14 cellular contexts compared by ENCODE assay signal in genomic region chr3:4757056-4757948, GRCh38.
DNase-seq lines count a peak whose midpoint lies in the region; ATAC-seq, FAIRE-seq and TF ChIP-seq lines count a peak whose summit lies in the region.
"Had no signal": no experiment of that assay in that cellular context is flagged by ENCODE, and none has a peak within 500 bp of the region (broad histone marks: within the 10 kb centered on the region; RNA-seq: fewer than 3 reads in every experiment).

No MANE protein-coding gene starts in this region.

- no peak for FAIRE-seq in GM12878 (lab: Jason Lieb, UNC)

- H4K20me1 ChIP-seq in GM12878 (ENCODE audit: control insufficient read depth, insufficient read depth) = no peaks in the 10 kb centered on the region

- H3K9me3 Mint-ChIP-seq in mesothelial cell of epicardium = no peaks in the 10 kb centered on the region

- TF ChIP-seq POLR2A in GM12878 (IDR thresholded peaks at IDR 0.05; ENCODE audit: low read depth, low read length) (no peak), stomach (IDR thresholded peaks at IDR 0.05) (no peak)

- no peak overlapping the region for H2AFZ ChIP-seq in GM12878 (ENCODE audit: control insufficient read depth, low read depth, low read length)

- ATAC-seq in HG02970 (IDR thresholded peaks at IDR 0.05; ENCODE audit: low FRiP score, unreplicated experiment) = peak; percentile 29
- peak; percentile 38 for ATAC-seq in GM12878

- SMC1A ChIA-PET in GM12878 (lab: Charles Lee; ENCODE audit: uncharacterized antibody, unreplicated experiment) = interaction anchor here (0.8 to 23.7 kb wide), 20 partner anchors 10 to 264 kb away, joined by 3 to 618 read pairs (median 8); partner anchors contain the start of genes BHLHE40 and ITPR1

- in situ Hi-C loops in GM12878 (cut with MboI) = no loop called here

- H3K27ac ChIP-seq in GM12878 (ENCODE audit: control insufficient read depth, insufficient read depth) (peak overlapping the region; percentile 33), stomach (peak overlapping the region; percentile 57 to 82 (median 68))
- H3K27ac ChIP-seq: KMS-11, thoracic aorta had no signal

- H3K36me3 ChIP-seq in GM12878 (ENCODE audit: control insufficient read depth in 2 of 2, insufficient read depth in 2 of 2, low read length in 1 of 2) = peaks cover 8 to 9% of the 10 kb centered on the region in 2 experiments; a peak in 3 of 4 replicates
- peaks cover 0 to 28% (median 23%) of the 10 kb centered on the region in 4 donors for H3K36me3 ChIP-seq in stomach

- H3K79me2 ChIP-seq in GM12878 (ENCODE audit: control insufficient read depth, insufficient read depth, low read length) = peaks cover 13% of the 10 kb centered on the region

- peaks cover 9% of the 10 kb centered on the region for H3K36me3 Mint-ChIP-seq in mesothelial cell of epicardium

- peaks cover 9% of the 10 kb centered on the region for H3K4me1 Mint-ChIP-seq in mesothelial cell of epicardium

- H3K27me3 Mint-ChIP-seq in mesothelial cell of epicardium (ENCODE audit: low read depth) = no peaks in the 10 kb centered on the region

- H3K9ac ChIP-seq in GM12878 (ENCODE audit: control insufficient read depth, insufficient read depth, low read length) = no peak overlapping the region; the same call in 1 of the 2 replicates
- H3K9ac ChIP-seq: KMS-11 had no signal

- H3K27me3 ChIP-seq in GM12878 (replicated peaks in 1 of 2; ENCODE audit: control insufficient read depth in 2 of 2, insufficient read depth in 2 of 2, low read length in 1 of 2) = no peaks in the 10 kb centered on the region
- H3K27me3 ChIP-seq in stomach = no peaks in the 10 kb centered on the region
- H3K27me3 ChIP-seq: esophagus squamous epithelium had no signal

- no peak for TF ChIP-seq RAD21 in GM12878 (IDR thresholded peaks at IDR 0.05; ENCODE audit: insufficient read depth, low read depth, low read length)

- TF ChIP-seq EP300 in GM12878 (IDR thresholded peaks at IDR 0.05; ENCODE audit: borderline replicate concordance in 1 of 2, control insufficient read depth in 1 of 2, low read depth in 2 of 2, low read length in 2 of 2) = peak in 1 of 2 experiments; percentile 37; a peak in 2 of 4 replicates
- TF ChIP-seq EP300 in stomach (IDR thresholded peaks at IDR 0.05) = no peak

- no TSS peak for BruUV-seq in GM12878 (replicated peaks; lab: Mats Ljungman, UMichigan)

- intact Hi-C loops in GM12878 (cut with micrococcal nuclease; ENCODE audit: unreplicated experiment) (loop anchor here (1.0 to 5.0 kb wide), 2 partner anchors 220 to 430 kb away; partner anchors contain the start of gene EDEM1), stomach (cut with DNase I; ENCODE audit: low total_unique reads) (no loop called here)

- H3K4me2 ChIP-seq in GM12878 (ENCODE audit: control insufficient read depth, insufficient read depth) = no peak overlapping the region; the same call in 1 of the 2 replicates
- H3K4me2 ChIP-seq: KMS-11 had no signal

- H3K27ac Mint-ChIP-seq in mesothelial cell of epicardium = no peak overlapping the region
- H3K27ac Mint-ChIP-seq: activated naive CD4-positive, alpha-beta T cell treated with anti-CD3 and anti-CD28 coated beads for 36 hours had no signal

- RAD21 ChIA-PET in GM12878 (lab: Charles Lee; ENCODE audit: unreplicated experiment) = interaction anchor here (0.6 to 22.6 kb wide), 15 partner anchors 8 to 301 kb away, joined by 3 to 377 read pairs (median 7); partner anchors contain the start of gene BHLHE40

- H3K4me3 Mint-ChIP-seq in mesothelial cell of epicardium = no peak overlapping the region
- H3K4me3 Mint-ChIP-seq: activated naive CD4-positive, alpha-beta T cell treated with anti-CD3 and anti-CD28 coated beads for 36 hours had no signal

- CTCF ChIA-PET in GM12878 (lab: Yijun Ruan, JAX) = interaction anchor here (0.9 to 10.0 kb wide), 7 partner anchors 20 to 223 kb away, joined by 3 to 95 read pairs (median 11); no protein-coding TSS in a partner anchor

- 89% methylated on average over 13 of the region's 13 CpGs for WGBS in GM12878 (ENCODE audit: insufficient coverage, insufficient replicate concordance, low lambda C conversion rate, missing lambda C conversion rate)
- 57 to 73% (median 67%) methylated on average over 13 of the region's 13 CpGs for WGBS in stomach, 5 donors

- POLR2A ChIA-PET in GM12878 (lab: Charles Lee) = interaction anchor here (0.9 to 15.2 kb wide), 13 partner anchors 8 to 254 kb away, joined by 3 to 414 read pairs (median 5); partner anchors contain the start of gene BHLHE40

- H3K4me3 ChIP-seq in GM12878 (no peak overlapping the region), stomach (no peak overlapping the region)
- H3K4me3 ChIP-seq: esophagus squamous epithelium, thoracic aorta had no signal

- H3K4me1 ChIP-seq in GM12878 (ENCODE audit: control insufficient read depth, insufficient read depth, low read length) (peaks cover 52% of the 10 kb centered on the region), stomach (peaks cover 0 to 35% (median 13%) of the 10 kb centered on the region in 4 donors)

- DNase-seq in NCI-H1417 (lab: John Stamatoyannopoulos, UW) (peak in 2 of 3 experiments; percentile 6 to 28), NCI-H1417 treated with DMSO at 0.1 percent for 48 hours (lab: John Stamatoyannopoulos, UW) (no peak), GM12878 (ENCODE audit: low read depth, low spot score) (no peak), stomach (peak; percentile 75), NCI-H1092 (lab: John Stamatoyannopoulos, UW) (no peak), mesothelial cell of epicardium (ENCODE audit: low spot score in 2 of 2, unreplicated experiment in 2 of 2) (no peak), KG1 (lab: John Stamatoyannopoulos, UW) (no peak)
- DNase-seq: 8988T; activated CD4-positive, alpha-beta T cell treated with anti-CD3 and anti-CD28 coated beads for 48 hours; activated naive CD4-positive, alpha-beta T cell treated with anti-CD3 and anti-CD28 coated beads for 36 hours; esophagus squamous epithelium had no signal

- no peak for TF ChIP-seq CTCF in GM12878 (IDR thresholded peaks at IDR 0.05 in 2 of 3, conservative IDR thresholded peaks at IDR 0.05 in 1 of 3; ENCODE audit: control insufficient read depth in 2 of 3, extremely low read depth in 1 of 3, insufficient read depth in 1 of 3, low read depth in 3 of 3, low read length in 3 of 3)
- TF ChIP-seq CTCF in stomach (IDR thresholded peaks at IDR 0.05) = no peak
- TF ChIP-seq CTCF in mesothelial cell of epicardium (IDR thresholded peaks at IDR 0.05; ENCODE audit: unreplicated experiment) = no peak

- H3K9me3 ChIP-seq in GM12878 (replicated peaks; ENCODE audit: control insufficient read depth, insufficient read depth, low read length) (peaks cover 5% of the 10 kb centered on the region; the same call in 2 of the 3 replicates), stomach (no peaks in the 10 kb centered on the region)
- H3K9me3 ChIP-seq: esophagus squamous epithelium, thoracic aorta had no signal

TF ChIP-seq in GM12878, 131 proteins besides CTCF, POLR2A, EP300 and RAD21 (continues in another document):
- TF ChIP-seq ZNF217 (IDR thresholded peaks at IDR 0.05) (peak; percentile 83), RCOR1 (conservative IDR thresholded peaks at IDR 0.05; ENCODE audit: low read depth, low read length) (no peak), STAT1 (conservative IDR thresholded peaks at IDR 0.05) (0 out of 2 replicates have a peak, but pooled peaks have one; percentile 29), SMARCA5 (IDR thresholded peaks at IDR 0.05) (peak; percentile 75), SMAD1 (IDR thresholded peaks at IDR 0.05; ENCODE audit: low read depth, partially characterized antibody) (peak; percentile 83), MTA2 (IDR thresholded peaks at IDR 0.05; ENCODE audit: low read depth) (peak; percentile 80), DPF2 (IDR thresholded peaks at IDR 0.05) (peak; percentile 67), MEF2B (IDR thresholded peaks at IDR 0.05; ENCODE audit: partially characterized antibody, poor library complexity, severe bottlenecking) (peak; percentile 97), CHD2 (IDR thresholded peaks at IDR 0.05; ENCODE audit: borderline replicate concordance, low read depth, low read length) (peak; percentile 39; the same call in 1 of the 2 replicates), ZNF24 (IDR thresholded peaks at IDR 0.05) (no peak), YY1 (IDR thresholded peaks at IDR 0.05; ENCODE audit: low read depth, low read length) (peak; percentile 8; the same call in 1 of the 2 replicates), PAX5 (IDR thresholded peaks at IDR 0.05; ENCODE audit: borderline replicate concordance, low read depth, low read length) (0 out of 2 replicates have a peak, but pooled peaks have one; percentile 4), IKZF2 (IDR thresholded peaks at IDR 0.05) (peak; percentile 63 to 70; a peak in 2 of 4 replicates), GATAD2B (conservative IDR thresholded peaks at IDR 0.05; ENCODE audit: low read depth) (peak; percentile 78), NKRF (conservative IDR thresholded peaks at IDR 0.05) (0 out of 2 replicates have a peak, but pooled peaks have one; percentile 5)
- TF ChIP-seq, protein P1, sequence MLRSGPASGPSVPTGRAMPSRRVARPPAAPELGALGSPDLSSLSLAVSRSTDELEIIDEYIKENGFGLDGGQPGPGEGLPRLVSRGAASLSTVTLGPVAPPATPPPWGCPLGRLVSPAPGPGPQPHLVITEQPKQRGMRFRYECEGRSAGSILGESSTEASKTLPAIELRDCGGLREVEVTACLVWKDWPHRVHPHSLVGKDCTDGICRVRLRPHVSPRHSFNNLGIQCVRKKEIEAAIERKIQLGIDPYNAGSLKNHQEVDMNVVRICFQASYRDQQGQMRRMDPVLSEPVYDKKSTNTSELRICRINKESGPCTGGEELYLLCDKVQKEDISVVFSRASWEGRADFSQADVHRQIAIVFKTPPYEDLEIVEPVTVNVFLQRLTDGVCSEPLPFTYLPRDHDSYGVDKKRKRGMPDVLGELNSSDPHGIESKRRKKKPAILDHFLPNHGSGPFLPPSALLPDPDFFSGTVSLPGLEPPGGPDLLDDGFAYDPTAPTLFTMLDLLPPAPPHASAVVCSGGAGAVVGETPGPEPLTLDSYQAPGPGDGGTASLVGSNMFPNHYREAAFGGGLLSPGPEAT (IDR thresholded peaks at IDR 0.05; ENCODE audit: low read depth) = peak; percentile 52

Comparison
In these comparisons a context has a peak if more than half of its experiments do, and no peak if none do; other contexts are left out.
1. DNase-seq: peak in NCI-H1417 (2 of 3) and stomach (single experiment); none in NCI-H1417 treated with DMSO at 0.1 percent for 48 hours (single experiment), GM12878 (single experiment), NCI-H1092 (single experiment), mesothelial cell of epicardium (0 of 2) and KG1 (single experiment).